Comparison of ENCODE assay signal across 2 cellular contexts in the genomic region with DNA sequence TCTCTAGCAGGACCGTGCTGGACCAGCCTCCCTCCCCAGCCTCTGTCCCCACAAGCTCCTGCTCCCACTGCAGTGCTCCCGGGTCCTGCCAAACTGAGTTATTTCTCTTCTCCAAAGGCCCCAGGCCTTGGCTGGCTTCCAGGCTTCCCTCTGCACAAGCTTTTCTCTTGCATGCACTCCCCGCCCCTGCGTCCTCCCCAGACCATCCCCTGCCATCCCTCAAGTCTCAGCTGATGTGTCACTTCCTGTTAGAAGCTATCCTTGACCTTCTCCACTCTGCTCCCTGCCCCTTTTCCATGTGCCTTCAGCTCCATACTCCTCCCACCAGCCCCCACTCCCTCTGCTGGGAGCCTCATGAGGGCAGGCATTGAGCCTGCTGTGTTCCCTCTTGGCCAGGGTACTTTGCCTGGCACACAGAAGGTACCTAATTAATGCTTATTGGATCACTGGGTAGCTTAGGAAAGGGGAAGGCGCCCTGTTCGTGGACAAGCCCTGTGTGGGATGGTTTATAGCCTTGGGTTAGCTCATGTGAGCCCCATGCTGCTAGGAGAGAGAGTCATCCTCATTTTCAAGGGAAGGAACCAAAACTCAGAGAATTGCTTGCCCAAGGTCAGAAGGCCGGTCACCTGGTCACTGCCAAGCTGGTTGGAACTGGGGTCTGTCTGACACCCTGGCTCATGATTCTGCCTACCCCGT.
TF ChIP-seq lines count a peak whose summit lies in the region.

No MANE protein-coding gene starts in this region.

TF ChIP-seq in SK-N-SH, 30 proteins besides CTCF, POLR2A, EP300 and RAD21 (continued from another document):
- TF ChIP-seq, protein P1, sequence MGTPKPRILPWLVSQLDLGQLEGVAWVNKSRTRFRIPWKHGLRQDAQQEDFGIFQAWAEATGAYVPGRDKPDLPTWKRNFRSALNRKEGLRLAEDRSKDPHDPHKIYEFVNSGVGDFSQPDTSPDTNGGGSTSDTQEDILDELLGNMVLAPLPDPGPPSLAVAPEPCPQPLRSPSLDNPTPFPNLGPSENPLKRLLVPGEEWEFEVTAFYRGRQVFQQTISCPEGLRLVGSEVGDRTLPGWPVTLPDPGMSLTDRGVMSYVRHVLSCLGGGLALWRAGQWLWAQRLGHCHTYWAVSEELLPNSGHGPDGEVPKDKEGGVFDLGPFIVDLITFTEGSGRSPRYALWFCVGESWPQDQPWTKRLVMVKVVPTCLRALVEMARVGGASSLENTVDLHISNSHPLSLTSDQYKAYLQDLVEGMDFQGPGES (IDR thresholded peaks at IDR 0.05; ENCODE audit: low read depth, low read length), result no peak
- TF ChIP-seq, protein P2, sequence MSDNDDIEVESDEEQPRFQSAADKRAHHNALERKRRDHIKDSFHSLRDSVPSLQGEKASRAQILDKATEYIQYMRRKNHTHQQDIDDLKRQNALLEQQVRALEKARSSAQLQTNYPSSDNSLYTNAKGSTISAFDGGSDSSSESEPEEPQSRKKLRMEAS (IDR thresholded peaks at IDR 0.05; ENCODE audit: low read depth), result no peak
- TF ChIP-seq, protein P3, sequence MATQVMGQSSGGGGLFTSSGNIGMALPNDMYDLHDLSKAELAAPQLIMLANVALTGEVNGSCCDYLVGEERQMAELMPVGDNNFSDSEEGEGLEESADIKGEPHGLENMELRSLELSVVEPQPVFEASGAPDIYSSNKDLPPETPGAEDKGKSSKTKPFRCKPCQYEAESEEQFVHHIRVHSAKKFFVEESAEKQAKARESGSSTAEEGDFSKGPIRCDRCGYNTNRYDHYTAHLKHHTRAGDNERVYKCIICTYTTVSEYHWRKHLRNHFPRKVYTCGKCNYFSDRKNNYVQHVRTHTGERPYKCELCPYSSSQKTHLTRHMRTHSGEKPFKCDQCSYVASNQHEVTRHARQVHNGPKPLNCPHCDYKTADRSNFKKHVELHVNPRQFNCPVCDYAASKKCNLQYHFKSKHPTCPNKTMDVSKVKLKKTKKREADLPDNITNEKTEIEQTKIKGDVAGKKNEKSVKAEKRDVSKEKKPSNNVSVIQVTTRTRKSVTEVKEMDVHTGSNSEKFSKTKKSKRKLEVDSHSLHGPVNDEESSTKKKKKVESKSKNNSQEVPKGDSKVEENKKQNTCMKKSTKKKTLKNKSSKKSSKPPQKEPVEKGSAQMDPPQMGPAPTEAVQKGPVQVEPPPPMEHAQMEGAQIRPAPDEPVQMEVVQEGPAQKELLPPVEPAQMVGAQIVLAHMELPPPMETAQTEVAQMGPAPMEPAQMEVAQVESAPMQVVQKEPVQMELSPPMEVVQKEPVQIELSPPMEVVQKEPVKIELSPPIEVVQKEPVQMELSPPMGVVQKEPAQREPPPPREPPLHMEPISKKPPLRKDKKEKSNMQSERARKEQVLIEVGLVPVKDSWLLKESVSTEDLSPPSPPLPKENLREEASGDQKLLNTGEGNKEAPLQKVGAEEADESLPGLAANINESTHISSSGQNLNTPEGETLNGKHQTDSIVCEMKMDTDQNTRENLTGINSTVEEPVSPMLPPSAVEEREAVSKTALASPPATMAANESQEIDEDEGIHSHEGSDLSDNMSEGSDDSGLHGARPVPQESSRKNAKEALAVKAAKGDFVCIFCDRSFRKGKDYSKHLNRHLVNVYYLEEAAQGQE (IDR thresholded peaks at IDR 0.05; ENCODE audit: low read depth, low read length), result no peak
- TF ChIP-seq GATA2 (CRISPR knock-in tag; IDR thresholded peaks at IDR 0.05) (no peak), SIN3A (IDR thresholded peaks at IDR 0.05; ENCODE audit: borderline replicate concordance, low read depth, low read length) (no peak), SMC3 (IDR thresholded peaks at IDR 0.05; ENCODE audit: low read depth, low read length) (no peak)

TF ChIP-seq in SK-N-SH treated with all-trans-retinoic acid at 6 μM for 48 hours, 23 proteins besides CTCF, POLR2A, EP300 and RAD21 (continued from another document):
- TF ChIP-seq, protein P4, sequence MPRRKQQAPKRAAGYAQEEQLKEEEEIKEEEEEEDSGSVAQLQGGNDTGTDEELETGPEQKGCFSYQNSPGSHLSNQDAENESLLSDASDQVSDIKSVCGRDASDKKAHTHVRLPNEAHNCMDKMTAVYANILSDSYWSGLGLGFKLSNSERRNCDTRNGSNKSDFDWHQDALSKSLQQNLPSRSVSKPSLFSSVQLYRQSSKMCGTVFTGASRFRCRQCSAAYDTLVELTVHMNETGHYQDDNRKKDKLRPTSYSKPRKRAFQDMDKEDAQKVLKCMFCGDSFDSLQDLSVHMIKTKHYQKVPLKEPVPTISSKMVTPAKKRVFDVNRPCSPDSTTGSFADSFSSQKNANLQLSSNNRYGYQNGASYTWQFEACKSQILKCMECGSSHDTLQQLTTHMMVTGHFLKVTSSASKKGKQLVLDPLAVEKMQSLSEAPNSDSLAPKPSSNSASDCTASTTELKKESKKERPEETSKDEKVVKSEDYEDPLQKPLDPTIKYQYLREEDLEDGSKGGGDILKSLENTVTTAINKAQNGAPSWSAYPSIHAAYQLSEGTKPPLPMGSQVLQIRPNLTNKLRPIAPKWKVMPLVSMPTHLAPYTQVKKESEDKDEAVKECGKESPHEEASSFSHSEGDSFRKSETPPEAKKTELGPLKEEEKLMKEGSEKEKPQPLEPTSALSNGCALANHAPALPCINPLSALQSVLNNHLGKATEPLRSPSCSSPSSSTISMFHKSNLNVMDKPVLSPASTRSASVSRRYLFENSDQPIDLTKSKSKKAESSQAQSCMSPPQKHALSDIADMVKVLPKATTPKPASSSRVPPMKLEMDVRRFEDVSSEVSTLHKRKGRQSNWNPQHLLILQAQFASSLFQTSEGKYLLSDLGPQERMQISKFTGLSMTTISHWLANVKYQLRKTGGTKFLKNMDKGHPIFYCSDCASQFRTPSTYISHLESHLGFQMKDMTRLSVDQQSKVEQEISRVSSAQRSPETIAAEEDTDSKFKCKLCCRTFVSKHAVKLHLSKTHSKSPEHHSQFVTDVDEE (CRISPR knock-in tag; IDR thresholded peaks at IDR 0.05), result no peak
- TF ChIP-seq TCF4 (CRISPR knock-in tag; IDR thresholded peaks at IDR 0.05; ENCODE audit: borderline replicate concordance), result no peak
- no peak for TF ChIP-seq CSDC2 (CRISPR knock-in tag; IDR thresholded peaks at IDR 0.05)
